2 cellular contexts compared by ENCODE assay signal in the genomic region with DNA sequence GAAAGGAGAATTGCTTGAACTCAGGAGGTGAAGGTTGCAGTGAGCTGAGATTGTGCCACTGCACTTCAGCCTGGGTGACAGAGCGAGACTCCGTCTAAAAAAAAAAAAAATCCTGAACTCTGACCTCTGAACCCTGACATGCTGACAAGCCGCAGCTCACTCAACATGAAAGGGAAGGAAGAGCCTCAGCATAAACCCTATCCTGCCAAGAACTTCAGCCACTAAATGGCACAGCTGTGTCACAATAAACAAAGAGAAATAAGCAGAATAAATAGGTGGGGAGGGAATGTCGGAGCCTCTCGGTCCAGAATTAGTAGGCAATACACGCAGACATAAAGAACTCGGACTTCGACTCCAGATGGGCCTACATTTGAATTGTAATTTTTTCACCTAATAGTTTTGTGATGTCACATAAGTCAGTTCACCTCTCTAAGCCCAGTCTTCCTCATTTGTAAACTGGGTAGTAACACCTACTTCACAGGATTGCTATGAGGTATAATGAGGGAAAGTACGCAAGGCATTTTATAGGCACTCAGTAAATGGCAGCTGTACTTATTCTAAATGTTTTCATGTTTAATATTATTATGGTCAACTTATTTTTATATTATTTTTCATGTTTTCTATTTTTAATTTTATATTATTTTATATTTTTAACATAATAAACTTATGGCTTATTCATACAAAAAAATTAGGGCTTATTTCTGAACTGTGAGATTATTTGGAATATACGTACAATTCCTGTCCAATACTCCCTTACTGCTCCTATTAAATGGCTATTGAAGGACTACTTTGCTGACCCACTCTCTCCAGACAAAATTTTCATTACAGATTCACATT.
TF ChIP-seq lines count a peak whose summit lies in the region.

No MANE protein-coding gene starts in this region.

TF ChIP-seq in K562, 482 proteins besides CTCF, POLR2A, EP300 and RAD21 (continues in another document):
- TF ChIP-seq MTA1 (IDR thresholded peaks at IDR 0.05; ENCODE audit: borderline replicate concordance), result no peak
- TF ChIP-seq, protein P1, sequence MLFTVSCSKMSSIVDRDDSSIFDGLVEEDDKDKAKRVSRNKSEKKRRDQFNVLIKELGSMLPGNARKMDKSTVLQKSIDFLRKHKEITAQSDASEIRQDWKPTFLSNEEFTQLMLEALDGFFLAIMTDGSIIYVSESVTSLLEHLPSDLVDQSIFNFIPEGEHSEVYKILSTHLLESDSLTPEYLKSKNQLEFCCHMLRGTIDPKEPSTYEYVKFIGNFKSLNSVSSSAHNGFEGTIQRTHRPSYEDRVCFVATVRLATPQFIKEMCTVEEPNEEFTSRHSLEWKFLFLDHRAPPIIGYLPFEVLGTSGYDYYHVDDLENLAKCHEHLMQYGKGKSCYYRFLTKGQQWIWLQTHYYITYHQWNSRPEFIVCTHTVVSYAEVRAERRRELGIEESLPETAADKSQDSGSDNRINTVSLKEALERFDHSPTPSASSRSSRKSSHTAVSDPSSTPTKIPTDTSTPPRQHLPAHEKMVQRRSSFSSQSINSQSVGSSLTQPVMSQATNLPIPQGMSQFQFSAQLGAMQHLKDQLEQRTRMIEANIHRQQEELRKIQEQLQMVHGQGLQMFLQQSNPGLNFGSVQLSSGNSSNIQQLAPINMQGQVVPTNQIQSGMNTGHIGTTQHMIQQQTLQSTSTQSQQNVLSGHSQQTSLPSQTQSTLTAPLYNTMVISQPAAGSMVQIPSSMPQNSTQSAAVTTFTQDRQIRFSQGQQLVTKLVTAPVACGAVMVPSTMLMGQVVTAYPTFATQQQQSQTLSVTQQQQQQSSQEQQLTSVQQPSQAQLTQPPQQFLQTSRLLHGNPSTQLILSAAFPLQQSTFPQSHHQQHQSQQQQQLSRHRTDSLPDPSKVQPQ (CRISPR knock-in tag; IDR thresholded peaks at IDR 0.05; ENCODE audit: borderline replicate concordance), result no peak
- TF ChIP-seq NR2C1 (IDR thresholded peaks at IDR 0.05), result peak; percentile 90
- TF ChIP-seq NR2C1 (tag; IDR thresholded peaks at IDR 0.05), result peak; percentile 86
- TF ChIP-seq, protein P2, sequence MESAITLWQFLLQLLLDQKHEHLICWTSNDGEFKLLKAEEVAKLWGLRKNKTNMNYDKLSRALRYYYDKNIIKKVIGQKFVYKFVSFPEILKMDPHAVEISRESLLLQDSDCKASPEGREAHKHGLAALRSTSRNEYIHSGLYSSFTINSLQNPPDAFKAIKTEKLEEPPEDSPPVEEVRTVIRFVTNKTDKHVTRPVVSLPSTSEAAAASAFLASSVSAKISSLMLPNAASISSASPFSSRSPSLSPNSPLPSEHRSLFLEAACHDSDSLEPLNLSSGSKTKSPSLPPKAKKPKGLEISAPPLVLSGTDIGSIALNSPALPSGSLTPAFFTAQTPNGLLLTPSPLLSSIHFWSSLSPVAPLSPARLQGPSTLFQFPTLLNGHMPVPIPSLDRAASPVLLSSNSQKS (CRISPR knock-in tag; IDR thresholded peaks at IDR 0.05), result no peak
- no peak for TF ChIP-seq YY1 (IDR thresholded peaks at IDR 0.05; ENCODE audit: borderline replicate concordance in 1 of 3, control insufficient read depth in 1 of 3, extremely low read depth in 1 of 3, insufficient read depth in 3 of 3, insufficient read length in 1 of 3, insufficient replicate concordance in 2 of 3, low read depth in 1 of 3, low read length in 2 of 3)
- no peak for TF ChIP-seq LARP7 (IDR thresholded peaks at IDR 0.05)
- TF ChIP-seq STAT5B (CRISPR knock-in tag; IDR thresholded peaks at IDR 0.05), result no peak
- TF ChIP-seq PHTF2 (CRISPR knock-in tag; IDR thresholded peaks at IDR 0.05), result no peak
- TF ChIP-seq, protein P3, sequence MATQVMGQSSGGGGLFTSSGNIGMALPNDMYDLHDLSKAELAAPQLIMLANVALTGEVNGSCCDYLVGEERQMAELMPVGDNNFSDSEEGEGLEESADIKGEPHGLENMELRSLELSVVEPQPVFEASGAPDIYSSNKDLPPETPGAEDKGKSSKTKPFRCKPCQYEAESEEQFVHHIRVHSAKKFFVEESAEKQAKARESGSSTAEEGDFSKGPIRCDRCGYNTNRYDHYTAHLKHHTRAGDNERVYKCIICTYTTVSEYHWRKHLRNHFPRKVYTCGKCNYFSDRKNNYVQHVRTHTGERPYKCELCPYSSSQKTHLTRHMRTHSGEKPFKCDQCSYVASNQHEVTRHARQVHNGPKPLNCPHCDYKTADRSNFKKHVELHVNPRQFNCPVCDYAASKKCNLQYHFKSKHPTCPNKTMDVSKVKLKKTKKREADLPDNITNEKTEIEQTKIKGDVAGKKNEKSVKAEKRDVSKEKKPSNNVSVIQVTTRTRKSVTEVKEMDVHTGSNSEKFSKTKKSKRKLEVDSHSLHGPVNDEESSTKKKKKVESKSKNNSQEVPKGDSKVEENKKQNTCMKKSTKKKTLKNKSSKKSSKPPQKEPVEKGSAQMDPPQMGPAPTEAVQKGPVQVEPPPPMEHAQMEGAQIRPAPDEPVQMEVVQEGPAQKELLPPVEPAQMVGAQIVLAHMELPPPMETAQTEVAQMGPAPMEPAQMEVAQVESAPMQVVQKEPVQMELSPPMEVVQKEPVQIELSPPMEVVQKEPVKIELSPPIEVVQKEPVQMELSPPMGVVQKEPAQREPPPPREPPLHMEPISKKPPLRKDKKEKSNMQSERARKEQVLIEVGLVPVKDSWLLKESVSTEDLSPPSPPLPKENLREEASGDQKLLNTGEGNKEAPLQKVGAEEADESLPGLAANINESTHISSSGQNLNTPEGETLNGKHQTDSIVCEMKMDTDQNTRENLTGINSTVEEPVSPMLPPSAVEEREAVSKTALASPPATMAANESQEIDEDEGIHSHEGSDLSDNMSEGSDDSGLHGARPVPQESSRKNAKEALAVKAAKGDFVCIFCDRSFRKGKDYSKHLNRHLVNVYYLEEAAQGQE (CRISPR knock-in tag; IDR thresholded peaks at IDR 0.05; ENCODE audit: low read depth), result no peak
- no peak for TF ChIP-seq ZNF79 (CRISPR knock-in tag; IDR thresholded peaks at IDR 0.05; ENCODE audit: low read depth)
- TF ChIP-seq MAFG (tag; conservative IDR thresholded peaks at IDR 0.05), result no peak
- no peak for TF ChIP-seq CHD1 (IDR thresholded peaks at IDR 0.05; ENCODE audit: low read length)
- peak; percentile 71; the same call in 1 of the 2 replicates for TF ChIP-seq NR2C2 (CRISPR knock-in tag; IDR thresholded peaks at IDR 0.05)
- TF ChIP-seq NR2C2 (tag; IDR thresholded peaks at IDR 0.05), result no peak
- TF ChIP-seq TEAD4 (IDR thresholded peaks at IDR 0.05; ENCODE audit: low read length), result no peak
- no peak for TF ChIP-seq TEAD4 (CRISPR knock-in tag; IDR thresholded peaks at IDR 0.05; ENCODE audit: borderline replicate concordance)

TF ChIP-seq in liver, 16 proteins besides CTCF, POLR2A, EP300 and RAD21:
- TF ChIP-seq EGR1 (IDR thresholded peaks at IDR 0.05; ENCODE audit: low read depth in 2 of 2), result peak in 1 of 2 donors; percentile 44
- TF ChIP-seq, protein P4, sequence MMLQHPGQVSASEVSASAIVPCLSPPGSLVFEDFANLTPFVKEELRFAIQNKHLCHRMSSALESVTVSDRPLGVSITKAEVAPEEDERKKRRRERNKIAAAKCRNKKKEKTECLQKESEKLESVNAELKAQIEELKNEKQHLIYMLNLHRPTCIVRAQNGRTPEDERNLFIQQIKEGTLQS (IDR thresholded peaks at IDR 0.05), result no peak
- TF ChIP-seq YY1 (IDR thresholded peaks at IDR 0.05), result no peak
- TF ChIP-seq JUND (IDR thresholded peaks at IDR 0.05), result peak; percentile 50 to 76
- no peak for TF ChIP-seq GABPA (IDR thresholded peaks at IDR 0.05 in 1 of 2, conservative IDR thresholded peaks at IDR 0.05 in 1 of 2)
- peak; percentile 85 to 87 for TF ChIP-seq HNF4A (conservative IDR thresholded peaks at IDR 0.05)
- peak; percentile 62 for TF ChIP-seq SP1 (IDR thresholded peaks at IDR 0.05)
- TF ChIP-seq TAF1 (conservative IDR thresholded peaks at IDR 0.05), result no peak
- no peak for TF ChIP-seq FOXA1 (IDR thresholded peaks at IDR 0.05)
- TF ChIP-seq, protein P3 (IDR thresholded peaks at IDR 0.05), result peak; percentile 20
- TF ChIP-seq, protein P5, sequence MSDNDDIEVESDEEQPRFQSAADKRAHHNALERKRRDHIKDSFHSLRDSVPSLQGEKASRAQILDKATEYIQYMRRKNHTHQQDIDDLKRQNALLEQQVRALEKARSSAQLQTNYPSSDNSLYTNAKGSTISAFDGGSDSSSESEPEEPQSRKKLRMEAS (IDR thresholded peaks at IDR 0.05), result peak; percentile 42
- no peak for TF ChIP-seq FOXA2 (IDR thresholded peaks at IDR 0.05)
- TF ChIP-seq RXRA (IDR thresholded peaks at IDR 0.05), result peak; percentile 78 to 84
- peak; percentile 97 for TF ChIP-seq NR2F2 (IDR thresholded peaks at IDR 0.05)
- TF ChIP-seq HNF4G (IDR thresholded peaks at IDR 0.05), result no peak
- TF ChIP-seq, protein P6, sequence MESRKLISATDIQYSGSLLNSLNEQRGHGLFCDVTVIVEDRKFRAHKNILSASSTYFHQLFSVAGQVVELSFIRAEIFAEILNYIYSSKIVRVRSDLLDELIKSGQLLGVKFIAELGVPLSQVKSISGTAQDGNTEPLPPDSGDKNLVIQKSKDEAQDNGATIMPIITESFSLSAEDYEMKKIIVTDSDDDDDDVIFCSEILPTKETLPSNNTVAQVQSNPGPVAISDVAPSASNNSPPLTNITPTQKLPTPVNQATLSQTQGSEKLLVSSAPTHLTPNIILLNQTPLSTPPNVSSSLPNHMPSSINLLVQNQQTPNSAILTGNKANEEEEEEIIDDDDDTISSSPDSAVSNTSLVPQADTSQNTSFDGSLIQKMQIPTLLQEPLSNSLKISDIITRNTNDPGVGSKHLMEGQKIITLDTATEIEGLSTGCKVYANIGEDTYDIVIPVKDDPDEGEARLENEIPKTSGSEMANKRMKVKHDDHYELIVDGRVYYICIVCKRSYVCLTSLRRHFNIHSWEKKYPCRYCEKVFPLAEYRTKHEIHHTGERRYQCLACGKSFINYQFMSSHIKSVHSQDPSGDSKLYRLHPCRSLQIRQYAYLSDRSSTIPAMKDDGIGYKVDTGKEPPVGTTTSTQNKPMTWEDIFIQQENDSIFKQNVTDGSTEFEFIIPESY (IDR thresholded peaks at IDR 0.05), result no peak
